In genomic region chr12:75976113-75976512, GRCh38 we compare ENCODE assay signal across 1 cellular context.
TF ChIP-seq lines count a peak whose summit lies in the region.

No MANE protein-coding gene starts in this region.

TF ChIP-seq in GM23338, 12 proteins besides CTCF, POLR2A, EP300 and RAD21 (continued from another document):
- no peak for TF ChIP-seq ZNF462 (CRISPR knock-in tag; IDR thresholded peaks at IDR 0.05)
- TF ChIP-seq ZNF114 (CRISPR knock-in tag; IDR thresholded peaks at IDR 0.05) = no peak
- no peak for TF ChIP-seq ETS1 (IDR thresholded peaks at IDR 0.05)
- no peak for TF ChIP-seq ZNF331 (CRISPR knock-in tag; IDR thresholded peaks at IDR 0.05; ENCODE audit: low read depth)
- no peak for TF ChIP-seq REST (IDR thresholded peaks at IDR 0.05; ENCODE audit: unreplicated experiment)
- TF ChIP-seq NANOG (IDR thresholded peaks at IDR 0.05; ENCODE audit: borderline replicate concordance) = no peak
